Comparison of ENCODE assay signal across 29 cellular contexts in genomic region chr17:68641276-68642117, GRCh38. TPM values are rescaled to one million over a fixed set of nuclear protein-coding genes. Genes with fewer than 3 reads are reported as not detected.
"Had no signal": no experiment of that assay in that cellular context is flagged by ENCODE, and none has a peak within 500 bp of the region (broad histone marks: within the 10 kb centered on the region; RNA-seq: fewer than 3 reads in every experiment).

No MANE protein-coding gene starts in this region.

- H3K27ac ChIP-seq: brain microvascular endothelial cell, SJCRH30 had no signal

- H3K9me3 ChIP-seq: SJCRH30, SK-N-SH had no signal

- H3K4me3 ChIP-seq: SJCRH30 had no signal

- ATAC-seq: activated T-helper 17 cell treated with anti-CD3 and anti-CD28 coated beads, Interleukin-2, amount 50 U/mL, for 72 hours; Panc1; WTC11 had no signal

- DNase-seq: activated CD4-positive, alpha-beta memory T cell treated with anti-CD3 and anti-CD28 coated beads, Interleukin-2, amount 10 ng/mL, durations not matched to agents 7 days and 5 days; activated CD4-positive, alpha-beta T cell treated with anti-CD3 and anti-CD28 coated beads for 1 hour; activated CD4-positive, alpha-beta T cell treated with anti-CD3 and anti-CD28 coated beads, Interleukin-2, amount 50 U/mL, for 1 hour; activated gamma-delta T cell; activated naive CD4-positive, alpha-beta T cell treated with anti-CD3 and anti-CD28 coated beads for 36 hours; activated T-cell treated with anti-CD3 and anti-CD28 coated beads for 4 hours; activated T-cell treated with anti-CD3 and anti-CD28 coated beads, Interleukin-2, amount 50 U/mL, for 48 hours; amygdala; brain microvascular endothelial cell; caudate nucleus; KG1; NCI-H1048; NCI-H146; NCI-H187 treated with DMSO at 0.1 percent for 48 hours; NCI-H2081 treated with DMSO at 0.1 percent for 48 hours; NCI-H2171 treated with DMSO at 0.1 percent for 48 hours; NCI-H226; NCI-H69; NK-92 treated with Interleukin-12 subunit alpha and Interleukin-12 subunit beta, amount 100 ng/mL, for 24 hours; OCI-M1; Right ventricle myocardium superior; RPMI8226; SJCRH30; SK-N-SH had no signal

- H3K36me3 ChIP-seq: brain microvascular endothelial cell, SJCRH30 had no signal

- H3K4me2 ChIP-seq: SK-N-SH had no signal

- H3K27me3 ChIP-seq: brain microvascular endothelial cell, SJCRH30 had no signal

- H3K4me1 ChIP-seq: SJCRH30 had no signal

- H3K9ac ChIP-seq: SK-N-SH had no signal

RNA-seq across cellular contexts. Expression of gene FAM20A, which starts 40.3 kb away (rescaled TPM):
- total RNA-seq: activated CD4-positive, alpha-beta memory T cell treated with anti-CD3 and anti-CD28 coated beads, Interleukin-2, amount 10 ng/mL, durations not matched to agents 7 days and 5 days; activated CD8-positive, alpha-beta memory T cell treated with anti-CD3 and anti-CD28 coated beads for 36 hours; activated naive CD4-positive, alpha-beta T cell treated with anti-CD3 and anti-CD28 coated beads for 36 hours; activated T-helper 17 cell treated with anti-CD3 and anti-CD28 coated beads, Interleukin-2, amount 50 U/mL, for 72 hours; LHCN-M2 had no signal
- polyA plus RNA-seq: SK-N-SH had no signal
